Comparison of ENCODE assay signal across 27 cellular contexts in the genomic region with DNA sequence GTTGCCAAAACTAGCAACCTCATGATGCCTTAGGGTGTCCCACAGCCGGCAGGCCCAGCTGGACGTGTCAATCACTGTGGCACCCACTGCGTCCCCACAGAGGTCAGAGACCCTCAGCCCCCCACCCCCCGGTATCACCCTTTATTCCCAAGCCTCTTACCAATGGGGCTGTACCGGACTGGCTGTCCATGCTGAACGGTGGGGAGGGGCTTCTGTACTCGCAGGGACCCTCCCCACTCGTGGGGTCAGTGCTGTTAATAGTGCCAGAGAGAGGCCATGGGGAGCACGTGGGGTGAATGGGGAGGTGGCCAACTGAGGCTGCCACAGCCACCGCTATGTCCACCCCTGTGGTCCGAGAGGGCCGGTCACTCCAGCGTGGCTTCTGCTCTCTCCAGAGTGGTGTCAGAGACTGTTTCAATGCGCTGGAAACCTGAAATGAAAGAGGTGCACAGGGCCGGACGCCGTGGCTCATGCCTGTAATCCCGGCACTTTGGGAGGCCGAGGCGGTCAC.
"Had no signal": no experiment of that assay in that cellular context is flagged by ENCODE, and none has a peak within 500 bp of the region (broad histone marks: within the 10 kb centered on the region; RNA-seq: fewer than 3 reads in every experiment).

No MANE protein-coding gene starts in this region.

- H3K4me3 ChIP-seq: coronary artery, gastrocnemius medialis, heart right ventricle, left lung, prostate gland, right atrium auricular region, stomach, thyroid gland had no signal

- H2AFZ ChIP-seq: parathyroid adenoma had no signal

- H3K79me2 ChIP-seq: parathyroid adenoma had no signal

- H3K27ac ChIP-seq: coronary artery, gastrocnemius medialis, heart right ventricle, left lung, neutrophil, parathyroid adenoma, prostate gland, right atrium auricular region, stomach, thyroid gland had no signal

- ATAC-seq: gastrocnemius medialis; heart right ventricle; left cardiac atrium; left lung; naive thymus-derived CD8-positive, alpha-beta T cell; sciatic nerve; stimulated activated effector memory CD8-positive, alpha-beta T cell treated with anti-CD3 and anti-CD28 coated beads, Interleukin-12 subunit alpha, Interleukin-12 subunit beta, amount 100 ng/mL, for 72 hours had no signal

- H3K9me3 ChIP-seq: gastrocnemius medialis, heart right ventricle, left lung, neutrophil, prostate gland, right atrium auricular region, stomach, thyroid gland had no signal

- H3K27me3 ChIP-seq: gastrocnemius medialis, left lung, neutrophil, right atrium auricular region, stomach, thyroid gland had no signal

- H3K36me3 ChIP-seq: gastrocnemius medialis, heart right ventricle, left lung, neutrophil, prostate gland, right atrium auricular region, stomach, thyroid gland had no signal

- DNase-seq: dermis blood vessel endothelial cell; effector memory CD4-positive, alpha-beta T cell; erythroblast; foreskin fibroblast; gastrocnemius medialis; heart right ventricle; hippocampal formation; left cardiac atrium; mammary epithelial cell; mesendoderm; naive thymus-derived CD8-positive, alpha-beta T cell; stimulated activated CD4-positive, alpha-beta T cell treated with anti-CD3 and anti-CD28 coated beads, Interleukin-2, amount 100 ng/mL, for 24 hours; stimulated activated CD4-positive, alpha-beta T cell treated with anti-CD3 and anti-CD28 coated beads, Interleukin-4, amount 100 ng/mL, for 24 hours; stimulated activated naive CD4-positive, alpha-beta T cell treated with Interleukin-2 at 50 U/mL for 16 hours; stomach; thyroid gland; trophoblast cell had no signal

- H3K9ac ChIP-seq: parathyroid adenoma had no signal

- H3K4me1 ChIP-seq: gastrocnemius medialis, left lung, parathyroid adenoma, prostate gland had no signal

- FAIRE-seq: endometrium, islet of Langerhans had no signal
